ENCODE assay signal across 13 cellular contexts in the genomic region with DNA sequence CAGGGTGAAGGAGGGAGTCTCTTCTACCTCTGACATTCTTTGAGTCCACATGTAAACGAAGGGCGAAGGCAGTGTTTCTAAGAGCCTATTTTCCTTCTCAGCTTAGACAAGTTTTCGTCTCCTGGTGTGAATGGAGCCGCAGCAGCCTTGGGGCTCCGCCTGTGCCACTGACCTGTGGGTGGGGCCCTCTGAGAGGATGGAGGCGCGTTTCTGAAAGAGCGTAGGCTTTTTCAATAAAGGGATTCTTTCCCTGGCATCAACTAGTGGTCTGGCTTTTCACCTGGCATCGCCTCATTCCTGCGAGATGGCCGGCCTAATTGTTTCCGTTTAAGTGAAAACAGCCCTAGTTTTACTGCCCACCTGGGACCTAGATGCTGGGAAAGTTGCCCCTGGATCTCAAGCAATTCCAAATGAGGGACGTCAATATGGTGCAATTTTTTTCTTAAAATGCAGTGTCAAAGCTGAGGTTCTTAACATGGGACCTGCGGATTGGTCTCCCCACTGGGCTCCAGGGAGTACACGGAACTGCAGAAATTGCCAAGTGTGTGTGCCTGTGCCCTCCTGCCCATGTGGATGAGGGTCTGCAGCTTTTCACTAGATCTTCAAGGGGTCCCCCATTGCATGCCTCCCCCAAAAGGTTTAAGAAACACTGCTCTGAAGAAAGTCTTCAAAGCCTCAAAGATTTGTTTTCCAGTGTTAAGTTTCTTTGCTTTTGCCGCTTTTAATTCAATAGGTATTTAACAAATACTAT. TPM values are rescaled to one million over a fixed set of nuclear protein-coding genes. Genes with fewer than 3 reads are reported as not detected.
DNase-seq lines count a peak whose midpoint lies in the region; ATAC-seq and TF ChIP-seq lines count a peak whose summit lies in the region.
"Had no signal": no experiment of that assay in that cellular context is flagged by ENCODE, and none has a peak within 500 bp of the region (broad histone marks: within the 10 kb centered on the region; RNA-seq: fewer than 3 reads in every experiment).

No MANE protein-coding gene starts in this region.

- peaks cover 38% of the 10 kb centered on the region for H3K27me3 Mint-ChIP-seq in activated T-cell treated with anti-CD3 and anti-CD28 coated beads, Interleukin-2, amount 50 U/mL, for 24 hours

- H3K27ac ChIP-seq in HUES6 (ENCODE audit: low read depth, low read length) = no peak overlapping the region
- peak overlapping the region; percentile 73 for H3K27ac ChIP-seq in cingulate gyrus (ENCODE audit: low read depth, low read length)
- no peak overlapping the region for H3K27ac ChIP-seq in mesenchymal stem cell (ENCODE audit: low read length, poor library complexity, severe bottlenecking)
- H3K27ac ChIP-seq in subcutaneous abdominal adipose tissue (ENCODE audit: low read depth, low read length) = peak overlapping the region; percentile 78
- H3K27ac ChIP-seq in foreskin keratinocyte = no peak overlapping the region

- H3K23ac ChIP-seq in mesenchymal stem cell (ENCODE audit: low read length in 2 of 2) = no peak overlapping the region

- H3K36me3 Mint-ChIP-seq in activated T-cell treated with anti-CD3 and anti-CD28 coated beads, Interleukin-2, amount 50 U/mL, for 24 hours (ENCODE audit: low read depth) = no peaks in the 10 kb centered on the region
- H3K36me3 Mint-ChIP-seq: IgD-negative memory B cell had no signal

- H3K9ac ChIP-seq in HUES6 (ENCODE audit: low read length) (no peak overlapping the region), mesenchymal stem cell (ENCODE audit: low read length) (peak overlapping the region; percentile 48), subcutaneous abdominal adipose tissue (ENCODE audit: low read length in 5 of 5) (peak overlapping the region in 4 of 5 donors; percentile 7 to 65 (median 30))

- H3K4me3 ChIP-seq in HUES6 (ENCODE audit: low read depth, low read length) = peak overlapping the region; percentile 61
- H3K4me3 ChIP-seq in mesenchymal stem cell (ENCODE audit: insufficient read depth in 1 of 2, low read depth in 1 of 2, low read length in 2 of 2) = peak overlapping the region in 1 of 2 experiments; percentile 71
- peak overlapping the region; percentile 67 to 84 (median 71) for H3K4me3 ChIP-seq in subcutaneous abdominal adipose tissue (ENCODE audit: low read depth in 1 of 5, low read length in 5 of 5)

- H3K4me1 ChIP-seq in HUES6 (ENCODE audit: control insufficient read depth, insufficient read depth, low read length) (peaks cover 8% of the 10 kb centered on the region; the same call in 1 of the 2 replicates), mesenchymal stem cell (ENCODE audit: control insufficient read depth, insufficient read depth, low read depth, low read length) (peaks cover 9% of the 10 kb centered on the region), subcutaneous abdominal adipose tissue (ENCODE audit: control insufficient read depth in 5 of 5, insufficient read depth in 5 of 5, low read length in 5 of 5) (peaks cover 2 to 26% (median 20%) of the 10 kb centered on the region in 5 donors), foreskin keratinocyte (no peaks in the 10 kb centered on the region)

- no peaks in the 10 kb centered on the region for H3K9me3 Mint-ChIP-seq in activated T-cell treated with anti-CD3 and anti-CD28 coated beads, Interleukin-2, amount 50 U/mL, for 24 hours
- H3K9me3 Mint-ChIP-seq: IgD-negative memory B cell had no signal

- no peak overlapping the region for H2BK12ac ChIP-seq in mesenchymal stem cell (ENCODE audit: low read length in 2 of 2)

- H2BK120ac ChIP-seq in mesenchymal stem cell (ENCODE audit: low read depth, low read length) = no peak overlapping the region

- no peak overlapping the region for H3K27ac Mint-ChIP-seq in activated T-cell treated with anti-CD3 and anti-CD28 coated beads, Interleukin-2, amount 50 U/mL, for 24 hours
- H3K27ac Mint-ChIP-seq: IgD-negative memory B cell had no signal

- H2BK15ac ChIP-seq in mesenchymal stem cell (ENCODE audit: low read depth, poor library complexity, severe bottlenecking) = no peak overlapping the region

- H3K27me3 ChIP-seq in HUES6 (ENCODE audit: control insufficient read depth, insufficient read depth, low read length) (peaks cover 73% of the 10 kb centered on the region), mesenchymal stem cell (ENCODE audit: control insufficient read depth in 1 of 2, insufficient read depth in 1 of 2, low read length in 2 of 2) (peaks cover 32 to 49% of the 10 kb centered on the region in 2 experiments), subcutaneous abdominal adipose tissue (ENCODE audit: control insufficient read depth in 5 of 5, insufficient read depth in 4 of 5, low read length in 5 of 5) (peaks cover 0 to 17% (median 5%) of the 10 kb centered on the region in 5 donors), foreskin keratinocyte (peaks cover 57% of the 10 kb centered on the region)

- DNase-seq in mesenchymal stem cell (no peak), foreskin keratinocyte (no peak), GOT3 (lab: John Stamatoyannopoulos, UW) (no peak), Kasumi-1 (lab: John Stamatoyannopoulos, UW) (no peak)
- DNase-seq in activated T-cell treated with anti-CD3 and anti-CD28 coated beads, Interleukin-2, amount 50 U/mL, for 24 hours = no peak
- DNase-seq: NCI-H510A; stimulated activated CD4-positive, alpha-beta T cell treated with anti-CD3 and anti-CD28 coated beads, Interleukin-12 subunit alpha, Interleukin-12 subunit beta, amount 100 ng/mL, for 4 hours; stimulated activated naive CD8-positive, alpha-beta T cell treated with anti-CD3 and anti-CD28 coated beads, Interleukin-15, Interleukin-2, amounts not matched to agents 100 U/mL and 50 U/mL, for 24 hours had no signal

- H3K4me1 Mint-ChIP-seq in activated T-cell treated with anti-CD3 and anti-CD28 coated beads, Interleukin-2, amount 50 U/mL, for 24 hours (ENCODE audit: low read depth) = no peaks in the 10 kb centered on the region

- H2AFZ ChIP-seq in mesenchymal stem cell (ENCODE audit: low read depth, low read length) = no peak overlapping the region

- no peak overlapping the region for H3K18ac ChIP-seq in mesenchymal stem cell (ENCODE audit: low read depth in 1 of 2, low read length in 2 of 2)

- H3K36me3 ChIP-seq in HUES6 (ENCODE audit: control insufficient read depth, insufficient read depth, low read length) (no peaks in the 10 kb centered on the region), mesenchymal stem cell (ENCODE audit: control insufficient read depth in 1 of 2, insufficient read depth in 2 of 2, low read depth in 1 of 2, low read length in 2 of 2) (no peaks in the 10 kb centered on the region), subcutaneous abdominal adipose tissue (ENCODE audit: control insufficient read depth in 5 of 5, insufficient read depth in 5 of 5, low read length in 5 of 5) (no peaks in the 10 kb centered on the region)

- no peaks in the 10 kb centered on the region for H3K9me3 ChIP-seq in HUES6 (ENCODE audit: control insufficient read depth, insufficient read depth, low read depth, low read length)
- H3K9me3 ChIP-seq in mesenchymal stem cell (ENCODE audit: control insufficient read depth, low read length) = no peaks in the 10 kb centered on the region
- no peaks in the 10 kb centered on the region for H3K9me3 ChIP-seq in subcutaneous abdominal adipose tissue (ENCODE audit: control insufficient read depth in 5 of 5, low read length in 5 of 5)

- H3K14ac ChIP-seq in mesenchymal stem cell (ENCODE audit: low read length in 2 of 2) = no peak overlapping the region

- 66% methylated on average over 16 of the region's 16 CpGs for WGBS in mesenchymal stem cell

- H4K91ac ChIP-seq in mesenchymal stem cell (ENCODE audit: low read length) = no peak overlapping the region

- H2BK5ac ChIP-seq in mesenchymal stem cell (ENCODE audit: low read depth, low read length, poor library complexity, severe bottlenecking) = no peak overlapping the region

- H4K8ac ChIP-seq in mesenchymal stem cell (ENCODE audit: low read length) = no peak overlapping the region

- no peak overlapping the region for H2AK5ac ChIP-seq in mesenchymal stem cell (ENCODE audit: low read length, severe bottlenecking)

- TF ChIP-seq CTCF in foreskin keratinocyte (conservative IDR thresholded peaks at IDR 0.05) = no peak

- H3K79me1 ChIP-seq in mesenchymal stem cell (replicated peaks; ENCODE audit: low read length, poor library complexity, severe bottlenecking) = no peaks in the 10 kb centered on the region

- no peak overlapping the region for H3K4ac ChIP-seq in mesenchymal stem cell (ENCODE audit: low read depth in 1 of 2, low read length in 2 of 2)

- no peak for ATAC-seq in foreskin keratinocyte
- ATAC-seq: stimulated activated naive CD8-positive, alpha-beta T cell treated with anti-CD3 and anti-CD28 coated beads, Interleukin-15, Interleukin-2, amounts not matched to agents 100 U/mL and 50 U/mL, for 24 hours had no signal

- H3K4me3 Mint-ChIP-seq in activated T-cell treated with anti-CD3 and anti-CD28 coated beads, Interleukin-2, amount 50 U/mL, for 24 hours = no peak overlapping the region
- H3K4me3 Mint-ChIP-seq: IgD-negative memory B cell had no signal

- H3K4me2 ChIP-seq in mesenchymal stem cell (ENCODE audit: low read length, poor library complexity, severe bottlenecking) = no peak overlapping the region

RNA-seq across cellular contexts. Expression of gene GLDN, which starts 1.0 kb away (rescaled TPM):
- 0.15 TPM for polyA plus RNA-seq in mesenchymal stem cell (2013, experiment 1 of 2)
- polyA plus RNA-seq in mesenchymal stem cell (2013, experiment 2 of 2) = 0.27 TPM
- total RNA-seq in foreskin keratinocyte = not detected in 2 replicates
- polyA plus RNA-seq in foreskin keratinocyte = not detected in 2 replicates
- total RNA-seq: T-helper 2 cell treated with Interferon-gamma antibody and Interleukin-4, amounts not matched to agents 100 ng/mL and 5 ng/mL, for 36 hours had no signal
- polyA plus RNA-seq: IgD-negative memory B cell had no signal

RNA-seq across cellular contexts. Expression of gene CYP19A1, which starts 4.0 kb away (rescaled TPM):
- not detected for polyA plus RNA-seq in mesenchymal stem cell (2013, experiment 1 of 2)
- polyA plus RNA-seq in mesenchymal stem cell (2013, experiment 2 of 2) = 0.21 TPM
- not detected in 2 replicates for total RNA-seq in foreskin keratinocyte
- polyA plus RNA-seq in foreskin keratinocyte = not detected in 2 replicates
- polyA plus RNA-seq: IgD-negative memory B cell had no signal

Comparison
In these comparisons a context has a peak if more than half of its experiments do, and no peak if none do; other contexts are left out.
1. H3K27ac ChIP-seq: peak in cingulate gyrus (single experiment) and subcutaneous abdominal adipose tissue (single experiment); none in HUES6 (single experiment), mesenchymal stem cell (single experiment) and foreskin keratinocyte (single experiment).